ENCODE assay signal across 21 cellular contexts in genomic region chr7:881441-882234, GRCh38. TPM values are rescaled to one million over a fixed set of nuclear protein-coding genes. Genes with fewer than 3 reads are reported as not detected.
DNase-seq lines count a peak whose midpoint lies in the region; ATAC-seq and TF ChIP-seq lines count a peak whose summit lies in the region.
"Had no signal": no experiment of that assay in that cellular context is flagged by ENCODE, and none has a peak within 500 bp of the region (broad histone marks: within the 10 kb centered on the region; RNA-seq: fewer than 3 reads in every experiment).

No MANE protein-coding gene starts in this region.

- H3K4me3 ChIP-seq in heart right ventricle: no peak overlapping the region
- peak overlapping the region; percentile 36 for H3K4me3 ChIP-seq in LNCaP clone FGC (ENCODE audit: low read depth, low read length)
- H3K4me3 ChIP-seq in adrenal gland: no peak overlapping the region
- peak overlapping the region; percentile 80 for H3K4me3 ChIP-seq in psoas muscle
- H3K4me3 ChIP-seq: stomach, tibial nerve had no signal

- H3K4me1 ChIP-seq in heart right ventricle: peaks cover 20 to 76% (median 54%) of the 10 kb centered on the region in 9 donors
- H3K4me1 ChIP-seq in adrenal gland (replicated peaks in 1 of 2): peaks cover 40 to 76% of the 10 kb centered on the region in 2 donors
- peaks cover 62% of the 10 kb centered on the region for H3K4me1 ChIP-seq in psoas muscle

- TF ChIP-seq POLR2A in adrenal gland (IDR thresholded peaks at IDR 0.05): no peak

- H3K9me3 ChIP-seq in heart right ventricle (no peaks in the 10 kb centered on the region), adrenal gland (replicated peaks in 1 of 3) (no peaks in the 10 kb centered on the region), psoas muscle (no peaks in the 10 kb centered on the region)
- H3K9me3 ChIP-seq: neutrophil, stomach, tibial nerve had no signal

- DNase-seq in Right ventricle myocardium superior (peak; percentile 23), heart right ventricle (no peak), LNCaP clone FGC (ENCODE audit: low read depth) (peak; percentile 93), adrenal gland (peak in 4 of 7 donors; percentile 2 to 28 (median 14)), psoas muscle (peak in 1 of 2 donors; percentile 26), C1 segment of cervical spinal cord (lab: John Stamatoyannopoulos, UW) (no peak), AG08396 (ENCODE audit: low spot score) (no peak), ACHN (no peak)
- DNase-seq: activated CD4-positive, alpha-beta memory T cell treated with anti-CD3 and anti-CD28 coated beads, Interleukin-2, amount 10 ng/mL, durations not matched to agents 7 days and 5 days; activated CD4-positive, CD25-positive, alpha-beta regulatory T cell; activated naive CD4-positive, alpha-beta T cell treated with anti-CD3 and anti-CD28 coated beads for 36 hours; EL; GOT3; immature natural killer cell; NCI-H2107; NCI-H510A treated with DMSO at 0.1 percent for 48 hours; stomach had no signal

- ATAC-seq in Right ventricle myocardium superior (ENCODE audit: poor library complexity): no peak
- no peak for ATAC-seq in heart right ventricle
- no peak for ATAC-seq in psoas muscle

- TF ChIP-seq CTCF in heart right ventricle (IDR thresholded peaks at IDR 0.05): no peak
- TF ChIP-seq CTCF in LNCaP clone FGC (IDR thresholded peaks at IDR 0.05; ENCODE audit: control insufficient read depth, extremely low read depth, insufficient read depth): no peak
- TF ChIP-seq CTCF in adrenal gland (IDR thresholded peaks at IDR 0.05): no peak
- no peak for TF ChIP-seq CTCF in psoas muscle (IDR thresholded peaks at IDR 0.05)

- intact Hi-C loops in Right ventricle myocardium superior (cut with DNase I): no loop called here
- intact Hi-C loops in heart right ventricle (cut with DNase I): loop anchor here in 1 of 10 donors (10.0 kb wide), 1 partner anchor 83 kb away; no protein-coding TSS in a partner anchor
- intact Hi-C loops in adrenal gland (cut with DNase I): loop anchor here in 1 of 2 donors (10.0 kb wide), 1 partner anchor 83 kb away; no protein-coding TSS in a partner anchor
- intact Hi-C loops in psoas muscle (cut with DNase I): no loop called here

- in situ Hi-C loops in ACHN (cut with HindIII; ENCODE audit: low pct_ligation_motif_present, low pct_unique_long_range_greater_than_20kb, low sequenced_read_pairs): no loop called here

- no peak overlapping the region for H3K27ac ChIP-seq in heart right ventricle
- H3K27ac ChIP-seq in adrenal gland: peak overlapping the region; percentile 16 to 98 (median 66)
- H3K27ac ChIP-seq in psoas muscle: peak overlapping the region; percentile 87
- H3K27ac ChIP-seq: epithelial cell of prostate, KMS-11, neutrophil, tibial nerve had no signal

- H3K36me3 ChIP-seq in heart right ventricle (peaks cover 0 to 31% (median 2%) of the 10 kb centered on the region in 9 donors), adrenal gland (replicated peaks in 1 of 2) (peaks cover 0 to 4% of the 10 kb centered on the region in 2 donors), psoas muscle (ENCODE audit: insufficient read depth in 1 of 2, low read depth in 1 of 2) (peaks cover 0 to 7% of the 10 kb centered on the region in 2 donors)

- H3K27me3 ChIP-seq in heart right ventricle (no peaks in the 10 kb centered on the region), adrenal gland (no peaks in the 10 kb centered on the region), psoas muscle (ENCODE audit: insufficient read depth in 3 of 3, low read length in 2 of 3) (no peaks in the 10 kb centered on the region)
- H3K27me3 ChIP-seq: neutrophil, stomach, tibial nerve had no signal

- WGBS in heart right ventricle, 2 donors: 93 to 95% methylated on average over 20 of the region's 20 CpGs
- WGBS in adrenal gland, 4 donors: 87 to 88% (median 88%) methylated on average over 20 of the region's 20 CpGs
- 90 to 94% (median 90%) methylated on average over 20 of the region's 20 CpGs for WGBS in psoas muscle, 3 donors

RNA-seq across cellular contexts. Expression of gene GET4, which starts 5.3 kb away (rescaled TPM):
- 20.6 TPM for total RNA-seq in Right ventricle myocardium superior
- 10 to 100 TPM; 14.7 to 25.0 (median 20.4) TPM for total RNA-seq in heart right ventricle
- polyA plus RNA-seq in heart right ventricle: 10 to 100 TPM; 32.8 to 38.6 TPM
- total RNA-seq in adrenal gland: 100 to 1,000 TPM in 1 of 8 donors, 10 to 100 TPM in 7; 44.7 to 190 (median 69.1) TPM
- polyA plus RNA-seq in adrenal gland: 100 to 1,000 TPM in 2 of 3 donors, 10 to 100 TPM in 1; 38.3 to 166 (median 164) TPM
- total RNA-seq in psoas muscle: 10 to 100 TPM; 27.3 to 42.3 (median 29.1) TPM
- polyA plus RNA-seq in psoas muscle: 10 to 100 TPM; 36.8 to 51.1 (median 48.3) TPM

RNA-seq across cellular contexts. Expression of gene SUN1, which starts 49.4 kb away (rescaled TPM):
- total RNA-seq in Right ventricle myocardium superior (177 TPM), heart right ventricle (100 to 1,000 TPM; 129 to 211 (median 183) TPM), adrenal gland (100 to 1,000 TPM in 4 of 8 donors, 10 to 100 TPM in 4; 79.1 to 122 (median 99.9) TPM), psoas muscle (100 to 1,000 TPM; 125 to 144 (median 137) TPM)
- polyA plus RNA-seq in heart right ventricle (100 to 1,000 TPM in 1 of 2 donors, 10 to 100 TPM in 1; 69.2 to 203 TPM), adrenal gland (100 to 1,000 TPM in 2 of 3 donors, 10 to 100 TPM in 1; 28.7 to 114 (median 105) TPM), psoas muscle (100 to 1,000 TPM in 1 of 3 donors, 10 to 100 TPM in 2; 52.5 to 159 (median 64.6) TPM)

Comparison
In these comparisons a context has a peak if more than half of its experiments do, and no peak if none do; other contexts are left out.
1. DNase-seq: peak in Right ventricle myocardium superior (single experiment), LNCaP clone FGC (single experiment) and adrenal gland (4 of 7); none in heart right ventricle (0 of 2), C1 segment of cervical spinal cord (0 of 14), AG08396 (single experiment) and ACHN (single experiment).
2. H3K27ac ChIP-seq: peak in adrenal gland (5 of 5) and psoas muscle (single experiment); none in heart right ventricle (0 of 10).
3. H3K4me3 ChIP-seq: peak in LNCaP clone FGC (single experiment) and psoas muscle (single experiment); none in heart right ventricle (0 of 10) and adrenal gland (0 of 4).